In genomic region chr19:511101-511841, GRCh38 we compare ENCODE assay signal across 1 cellular context.
TF ChIP-seq lines count a peak whose summit lies in the region.

No MANE protein-coding gene starts in this region.

TF ChIP-seq in GM12878, 131 proteins besides CTCF, POLR2A, EP300 and RAD21:
- no peak for TF ChIP-seq STAT3 (IDR thresholded peaks at IDR 0.05; ENCODE audit: low read depth, low read length)
- TF ChIP-seq ETV6 (conservative IDR thresholded peaks at IDR 0.05 in 1 of 2, IDR thresholded peaks at IDR 0.05 in 1 of 2; ENCODE audit: borderline replicate concordance in 1 of 2, low read depth in 1 of 2): no peak
- no peak for TF ChIP-seq NFIC (IDR thresholded peaks at IDR 0.05; ENCODE audit: low read depth, low read length)
- TF ChIP-seq SUZ12 (IDR thresholded peaks at IDR 0.05; ENCODE audit: unreplicated experiment): no peak
- peak; percentile 55 for TF ChIP-seq MTA2 (IDR thresholded peaks at IDR 0.05; ENCODE audit: low read depth)
- TF ChIP-seq, protein P1, sequence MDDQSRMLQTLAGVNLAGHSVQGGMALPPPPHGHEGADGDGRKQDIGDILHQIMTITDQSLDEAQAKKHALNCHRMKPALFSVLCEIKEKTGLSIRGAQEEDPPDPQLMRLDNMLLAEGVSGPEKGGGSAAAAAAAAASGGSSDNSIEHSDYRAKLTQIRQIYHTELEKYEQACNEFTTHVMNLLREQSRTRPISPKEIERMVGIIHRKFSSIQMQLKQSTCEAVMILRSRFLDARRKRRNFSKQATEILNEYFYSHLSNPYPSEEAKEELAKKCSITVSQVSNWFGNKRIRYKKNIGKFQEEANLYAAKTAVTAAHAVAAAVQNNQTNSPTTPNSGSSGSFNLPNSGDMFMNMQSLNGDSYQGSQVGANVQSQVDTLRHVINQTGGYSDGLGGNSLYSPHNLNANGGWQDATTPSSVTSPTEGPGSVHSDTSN (IDR thresholded peaks at IDR 0.05; ENCODE audit: insufficient replicate concordance, low read depth, low read length): peak; percentile 79
- peak; percentile 92 for TF ChIP-seq CREB1 (IDR thresholded peaks at IDR 0.05; ENCODE audit: low read depth)
- no peak for TF ChIP-seq KLF5 (IDR thresholded peaks at IDR 0.05; ENCODE audit: partially characterized antibody)
- 0 out of 2 replicates have a peak, but pooled peaks have one; percentile 12 for TF ChIP-seq ZBTB40 (IDR thresholded peaks at IDR 0.05; ENCODE audit: borderline replicate concordance)
- TF ChIP-seq JUND (IDR thresholded peaks at IDR 0.05; ENCODE audit: low read depth, low read length): 0 out of 2 replicates have a peak, but pooled peaks have one; percentile 41
- peak; percentile 84 for TF ChIP-seq CREM (IDR thresholded peaks at IDR 0.05; ENCODE audit: low read depth)
- TF ChIP-seq IKZF2 (IDR thresholded peaks at IDR 0.05): 0 out of 4 replicates have a peak, but pooled peaks of 1 of the 2 experiments have one; percentile 18
- no peak for TF ChIP-seq KAT2A (conservative IDR thresholded peaks at IDR 0.05; ENCODE audit: control insufficient read depth, low read depth, low read length)
- TF ChIP-seq SMAD1 (IDR thresholded peaks at IDR 0.05; ENCODE audit: low read depth, partially characterized antibody): no peak
- TF ChIP-seq SPI1 (IDR thresholded peaks at IDR 0.05; ENCODE audit: borderline replicate concordance, insufficient read depth, low read depth, low read length): peak; percentile 18; the same call in 1 of the 2 replicates
- TF ChIP-seq ATF7 (IDR thresholded peaks at IDR 0.05; ENCODE audit: low read depth): peak; percentile 50; the same call in 1 of the 2 replicates
- TF ChIP-seq KDM1A (IDR thresholded peaks at IDR 0.05; ENCODE audit: borderline replicate concordance): no peak
- TF ChIP-seq DPF2 (IDR thresholded peaks at IDR 0.05): 0 out of 2 replicates have a peak, but pooled peaks have one; percentile 17
- TF ChIP-seq EED (IDR thresholded peaks at IDR 0.05; ENCODE audit: low read depth): 0 out of 2 replicates have a peak, but pooled peaks have one; percentile 18
- peak; percentile 98 for TF ChIP-seq TCF12 (IDR thresholded peaks at IDR 0.05; ENCODE audit: low read depth, low read length)
- peak; percentile 36; the same call in 1 of the 3 replicates for TF ChIP-seq POU2F2 (IDR thresholded peaks at IDR 0.05; ENCODE audit: borderline replicate concordance, low read depth, low read length)
- TF ChIP-seq LARP7 (IDR thresholded peaks at IDR 0.05): peak; percentile 35; the same call in 1 of the 2 replicates
- TF ChIP-seq, protein P2, sequence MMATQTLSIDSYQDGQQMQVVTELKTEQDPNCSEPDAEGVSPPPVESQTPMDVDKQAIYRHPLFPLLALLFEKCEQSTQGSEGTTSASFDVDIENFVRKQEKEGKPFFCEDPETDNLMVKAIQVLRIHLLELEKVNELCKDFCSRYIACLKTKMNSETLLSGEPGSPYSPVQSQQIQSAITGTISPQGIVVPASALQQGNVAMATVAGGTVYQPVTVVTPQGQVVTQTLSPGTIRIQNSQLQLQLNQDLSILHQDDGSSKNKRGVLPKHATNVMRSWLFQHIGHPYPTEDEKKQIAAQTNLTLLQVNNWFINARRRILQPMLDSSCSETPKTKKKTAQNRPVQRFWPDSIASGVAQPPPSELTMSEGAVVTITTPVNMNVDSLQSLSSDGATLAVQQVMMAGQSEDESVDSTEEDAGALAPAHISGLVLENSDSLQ (IDR thresholded peaks at IDR 0.05): peak; percentile 90
- TF ChIP-seq IKZF1 (conservative IDR thresholded peaks at IDR 0.05): 0 out of 2 replicates have a peak, but pooled peaks have one; percentile 42
- 0 out of 2 replicates have a peak, but pooled peaks have one; percentile 17 for TF ChIP-seq GATAD2B (conservative IDR thresholded peaks at IDR 0.05; ENCODE audit: low read depth)
- no peak for TF ChIP-seq POLR2AphosphoS5 (IDR thresholded peaks at IDR 0.05; ENCODE audit: low read length)
